In the genomic region with DNA sequence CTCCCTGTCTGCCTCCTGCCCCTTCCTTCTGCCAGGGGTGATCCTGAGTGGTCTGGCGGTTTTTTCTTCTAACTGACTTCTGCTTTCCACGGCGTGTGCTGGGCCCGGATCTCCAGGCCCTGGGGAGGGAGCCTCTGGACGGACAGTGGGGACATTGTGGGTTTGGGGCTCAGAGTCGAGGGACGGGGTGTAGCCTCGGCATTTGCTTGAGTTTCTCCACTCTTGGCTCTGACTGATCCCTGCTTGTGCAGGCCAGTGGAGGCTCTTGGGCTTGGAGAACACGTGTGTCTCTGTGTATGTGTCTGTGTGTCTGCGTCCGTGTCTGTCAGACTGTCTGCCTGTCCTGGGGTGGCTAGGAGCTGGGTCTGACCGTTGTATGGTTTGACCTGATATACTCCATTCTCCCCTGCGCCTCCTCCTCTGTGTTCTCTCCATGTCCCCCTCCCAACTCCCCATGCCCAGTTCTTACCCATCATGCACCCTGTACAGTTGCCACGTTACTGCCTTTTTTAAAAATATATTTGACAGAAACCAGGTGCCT, we compare ENCODE assay signal across 10 cellular contexts. TPM values are rescaled to one million over a fixed set of nuclear protein-coding genes. Genes with fewer than 3 reads are reported as not detected.
DNase-seq lines count a peak whose midpoint lies in the region; ATAC-seq and TF ChIP-seq lines count a peak whose summit lies in the region.
"Had no signal": no experiment of that assay in that cellular context is flagged by ENCODE, and none has a peak within 500 bp of the region (broad histone marks: within the 10 kb centered on the region; RNA-seq: fewer than 3 reads in every experiment).

No MANE protein-coding gene starts in this region.

- no peak overlapping the region for H3K4me3 Mint-ChIP-seq in activated naive CD8-positive, alpha-beta T cell treated with anti-CD3 and anti-CD28 coated beads, Interleukin-2, amount 10 ng/mL, durations not matched to agents 7 days and 5 days
- H3K4me3 Mint-ChIP-seq in activated naive CD8-positive, alpha-beta T cell treated with anti-CD3 and anti-CD28 coated beads for 36 hours = no peak overlapping the region
- no peak overlapping the region for H3K4me3 Mint-ChIP-seq in naive thymus-derived CD8-positive, alpha-beta T cell

- H2AFZ ChIP-seq in osteoblast (ENCODE audit: low read length) = peak overlapping the region; percentile 60

- H3K27ac Mint-ChIP-seq in activated naive CD8-positive, alpha-beta T cell treated with anti-CD3 and anti-CD28 coated beads, Interleukin-2, amount 10 ng/mL, durations not matched to agents 7 days and 5 days = peak overlapping the region; percentile 78
- H3K27ac Mint-ChIP-seq in activated naive CD8-positive, alpha-beta T cell treated with anti-CD3 and anti-CD28 coated beads for 36 hours = no peak overlapping the region
- peak overlapping the region in 1 of 10 donors; percentile 66 for H3K27ac Mint-ChIP-seq in naive thymus-derived CD8-positive, alpha-beta T cell

- no peaks in the 10 kb centered on the region for H4K20me1 ChIP-seq in osteoblast (ENCODE audit: insufficient read depth, low read length)

- 67 to 68% methylated on average over 14 of the region's 14 CpGs for WGBS in esophagus, 2 donors

- H3K4me1 ChIP-seq in esophagus (ENCODE audit: control insufficient read depth in 2 of 2, insufficient read depth in 2 of 2, low read length in 1 of 2) (peaks cover 0 to 8% of the 10 kb centered on the region in 2 donors), osteoblast (ENCODE audit: insufficient read depth, low read length) (peaks cover 41% of the 10 kb centered on the region)

- POLR2A ChIA-PET in activated naive CD8-positive, alpha-beta T cell treated with anti-CD3 and anti-CD28 coated beads, Interleukin-2, amount 10 ng/mL, durations not matched to agents 7 days and 5 days (lab: Charles Lee) = interaction anchor here (0.7 to 2.1 kb wide), 3 partner anchors 9 to 14 kb away, joined by 5 to 14 read pairs (median 8); a partner anchor contains a TSS
- POLR2A ChIA-PET in naive thymus-derived CD8-positive, alpha-beta T cell (lab: Charles Lee) = interaction anchor here (3.0 kb wide), 1 partner anchor 12 kb away, joined by 32 read pairs; a partner anchor contains a TSS

- H3K27me3 ChIP-seq in esophagus (ENCODE audit: control insufficient read depth in 1 of 2, insufficient read depth in 2 of 2, low read length in 2 of 2) = no peaks in the 10 kb centered on the region
- H3K27me3 ChIP-seq in osteoblast (ENCODE audit: insufficient read depth, low read length) = no peaks in the 10 kb centered on the region

- H3K79me2 ChIP-seq in osteoblast (ENCODE audit: insufficient read depth, low read length) = no peaks in the 10 kb centered on the region

- H3K4me1 Mint-ChIP-seq in activated naive CD8-positive, alpha-beta T cell treated with anti-CD3 and anti-CD28 coated beads, Interleukin-2, amount 10 ng/mL, durations not matched to agents 7 days and 5 days = peaks cover 16% of the 10 kb centered on the region
- peaks cover 14% of the 10 kb centered on the region for H3K4me1 Mint-ChIP-seq in activated naive CD8-positive, alpha-beta T cell treated with anti-CD3 and anti-CD28 coated beads for 36 hours
- H3K4me1 Mint-ChIP-seq in naive thymus-derived CD8-positive, alpha-beta T cell = peaks cover 4 to 16% (median 14%) of the 10 kb centered on the region in 4 donors

- H3K9me3 ChIP-seq in esophagus (ENCODE audit: control insufficient read depth in 2 of 2, insufficient read depth in 1 of 2, low read depth in 1 of 2, low read length in 1 of 2) (no peaks in the 10 kb centered on the region), osteoblast (ENCODE audit: low read depth, low read length) (no peaks in the 10 kb centered on the region)

- no peaks in the 10 kb centered on the region for H3K9me3 Mint-ChIP-seq in activated naive CD8-positive, alpha-beta T cell treated with anti-CD3 and anti-CD28 coated beads, Interleukin-2, amount 10 ng/mL, durations not matched to agents 7 days and 5 days
- H3K9me3 Mint-ChIP-seq in activated naive CD8-positive, alpha-beta T cell treated with anti-CD3 and anti-CD28 coated beads for 36 hours = no peaks in the 10 kb centered on the region
- H3K9me3 Mint-ChIP-seq in naive thymus-derived CD8-positive, alpha-beta T cell = no peaks in the 10 kb centered on the region

- H3K27me3 Mint-ChIP-seq in activated naive CD8-positive, alpha-beta T cell treated with anti-CD3 and anti-CD28 coated beads, Interleukin-2, amount 10 ng/mL, durations not matched to agents 7 days and 5 days = no peaks in the 10 kb centered on the region
- H3K27me3 Mint-ChIP-seq in activated naive CD8-positive, alpha-beta T cell treated with anti-CD3 and anti-CD28 coated beads for 36 hours = no peaks in the 10 kb centered on the region
- no peaks in the 10 kb centered on the region for H3K27me3 Mint-ChIP-seq in naive thymus-derived CD8-positive, alpha-beta T cell

- no peak for TF ChIP-seq CTCF in osteoblast (IDR thresholded peaks at IDR 0.05; ENCODE audit: extremely low read depth, low read depth, low read length)
- TF ChIP-seq CTCF in omental fat pad (IDR thresholded peaks at IDR 0.05) = no peak

- no peak for DNase-seq in activated naive CD8-positive, alpha-beta T cell treated with anti-CD3 and anti-CD28 coated beads, Interleukin-2, amount 10 ng/mL, durations not matched to agents 7 days and 5 days
- no peak for DNase-seq in activated naive CD8-positive, alpha-beta T cell treated with anti-CD3 and anti-CD28 coated beads for 36 hours
- no peak for DNase-seq in osteoblast (ENCODE audit: insufficient read length, low spot score, missing footprints)
- DNase-seq in omental fat pad (ENCODE audit: low spot score) = no peak
- DNase-seq in naive thymus-derived CD8-positive, alpha-beta T cell = no peak
- no peak for DNase-seq in dermis blood vessel endothelial cell
- DNase-seq: cortex of kidney, NCI-H2171 treated with DMSO at 0.1 percent for 48 hours had no signal

- H3K36me3 ChIP-seq in esophagus (ENCODE audit: control insufficient read depth in 2 of 2, insufficient read depth in 2 of 2, low read length in 1 of 2) (peaks cover 0 to 6% of the 10 kb centered on the region in 2 donors), osteoblast (ENCODE audit: insufficient read depth, low read length) (peaks cover 8% of the 10 kb centered on the region)

- H3K4me2 ChIP-seq in osteoblast (ENCODE audit: insufficient read depth, low read length) = peak overlapping the region; percentile 27

- H3K27ac ChIP-seq in esophagus (ENCODE audit: low read depth in 2 of 2, low read length in 1 of 2) (peak overlapping the region; percentile 29 to 84), osteoblast (ENCODE audit: low read depth, low read length) (peak overlapping the region; percentile 50)

- ATAC-seq in activated naive CD8-positive, alpha-beta T cell treated with anti-CD3 and anti-CD28 coated beads, Interleukin-2, amount 10 ng/mL, durations not matched to agents 7 days and 5 days (ENCODE audit: low read depth) = no peak
- ATAC-seq in GM21526 (IDR thresholded peaks at IDR 0.05; ENCODE audit: low FRiP score, unreplicated experiment) (no peak), omental fat pad (ENCODE audit: low FRiP score) (no peak)
- ATAC-seq in naive thymus-derived CD8-positive, alpha-beta T cell = no peak

- H3K4me3 ChIP-seq in esophagus (ENCODE audit: low read depth in 1 of 2, low read length in 2 of 2) = no peak overlapping the region
- no peak overlapping the region for H3K4me3 ChIP-seq in osteoblast (ENCODE audit: insufficient read depth, low read length)

- peaks cover 5% of the 10 kb centered on the region for H3K36me3 Mint-ChIP-seq in activated naive CD8-positive, alpha-beta T cell treated with anti-CD3 and anti-CD28 coated beads, Interleukin-2, amount 10 ng/mL, durations not matched to agents 7 days and 5 days
- peaks cover 40% of the 10 kb centered on the region for H3K36me3 Mint-ChIP-seq in activated naive CD8-positive, alpha-beta T cell treated with anti-CD3 and anti-CD28 coated beads for 36 hours
- H3K36me3 Mint-ChIP-seq in naive thymus-derived CD8-positive, alpha-beta T cell = no peaks in the 10 kb centered on the region

RNA-seq across cellular contexts. Expression of a gene that starts 10.2 kb away (rescaled TPM):
- total RNA-seq in activated naive CD8-positive, alpha-beta T cell treated with anti-CD3 and anti-CD28 coated beads, Interleukin-2, amount 10 ng/mL, durations not matched to agents 7 days and 5 days = 10 to 100 TPM; 22.5 to 24.0 TPM
- total RNA-seq in activated naive CD8-positive, alpha-beta T cell treated with anti-CD3 and anti-CD28 coated beads for 36 hours = 100 to 1,000 TPM in 1 of 2 experiments, 10 to 100 TPM in 1; 92.5 to 102 TPM
- 10 to 100 TPM; 11.6 to 18.5 TPM for polyA plus RNA-seq in esophagus
- total RNA-seq in osteoblast = 8.0 and 10.0 TPM in 2 replicates
- total RNA-seq in omental fat pad = 100 to 1,000 TPM in 1 of 4 donors, 10 to 100 TPM in 3; 61.7 to 317 (median 87.0) TPM
- total RNA-seq in naive thymus-derived CD8-positive, alpha-beta T cell = 1 to 10 TPM; 1.3 to 2.3 TPM
- polyA plus RNA-seq in naive thymus-derived CD8-positive, alpha-beta T cell = 1 to 10 TPM; 2.0 to 2.6 (median 2.5) TPM
- total RNA-seq in dermis blood vessel endothelial cell = 41.7 and 64.8 TPM in 2 replicates

RNA-seq across cellular contexts. Expression of a gene that starts 13.3 kb away (rescaled TPM):
- total RNA-seq in activated naive CD8-positive, alpha-beta T cell treated with anti-CD3 and anti-CD28 coated beads, Interleukin-2, amount 10 ng/mL, durations not matched to agents 7 days and 5 days = 100 to 1,000 TPM; 453 to 466 TPM
- 1,000 to 10,000 TPM; 2,498 to 2,524 TPM for total RNA-seq in activated naive CD8-positive, alpha-beta T cell treated with anti-CD3 and anti-CD28 coated beads for 36 hours
- polyA plus RNA-seq in esophagus = 100 to 1,000 TPM; 129 to 403 TPM
- total RNA-seq in osteoblast (676 and 702 TPM in 2 replicates), omental fat pad (1,000 to 10,000 TPM in 1 of 4 donors, 100 to 1,000 TPM in 3; 553 to 1,198 (median 846) TPM), dermis blood vessel endothelial cell (558 and 784 TPM in 2 replicates)
- 100 to 1,000 TPM; 480 to 502 TPM for total RNA-seq in naive thymus-derived CD8-positive, alpha-beta T cell
- 100 to 1,000 TPM; 420 to 607 (median 518) TPM for polyA plus RNA-seq in naive thymus-derived CD8-positive, alpha-beta T cell

RNA-seq across cellular contexts. Expression of a gene that starts 16.9 kb away (rescaled TPM):
- not detected for total RNA-seq in activated naive CD8-positive, alpha-beta T cell treated with anti-CD3 and anti-CD28 coated beads, Interleukin-2, amount 10 ng/mL, durations not matched to agents 7 days and 5 days
- not detected for total RNA-seq in activated naive CD8-positive, alpha-beta T cell treated with anti-CD3 and anti-CD28 coated beads for 36 hours
- under 1 TPM in 1 of 2 donors, not detected in 1; 0.05 TPM for polyA plus RNA-seq in esophagus
- not detected in 2 replicates for total RNA-seq in osteoblast
- 10 to 100 TPM in 1 of 4 donors, 1 to 10 TPM in 2, not detected in 1; 1.9 to 15.8 (median 2.4) TPM for total RNA-seq in omental fat pad
- not detected for total RNA-seq in naive thymus-derived CD8-positive, alpha-beta T cell
- not detected for polyA plus RNA-seq in naive thymus-derived CD8-positive, alpha-beta T cell
- total RNA-seq in dermis blood vessel endothelial cell = 0.23 TPM in 1 of 2 replicates, not detected in the other

RNA-seq across cellular contexts. Expression of a gene that starts 23.7 kb away (rescaled TPM):
- total RNA-seq in activated naive CD8-positive, alpha-beta T cell treated with anti-CD3 and anti-CD28 coated beads, Interleukin-2, amount 10 ng/mL, durations not matched to agents 7 days and 5 days = 10 to 100 TPM; 28.4 TPM
- 10 to 100 TPM; 22.8 to 24.9 TPM for total RNA-seq in activated naive CD8-positive, alpha-beta T cell treated with anti-CD3 and anti-CD28 coated beads for 36 hours
- polyA plus RNA-seq in esophagus = 10 to 100 TPM in 1 of 2 donors, 1 to 10 TPM in 1; 4.3 to 13.0 TPM
- total RNA-seq in osteoblast (86.0 and 94.1 TPM in 2 replicates), omental fat pad (10 to 100 TPM; 25.3 to 31.9 (median 30.4) TPM), dermis blood vessel endothelial cell (43.1 and 52.7 TPM in 2 replicates)
- 10 to 100 TPM; 18.0 to 18.3 TPM for total RNA-seq in naive thymus-derived CD8-positive, alpha-beta T cell
- 10 to 100 TPM; 31.9 to 40.1 (median 39.0) TPM for polyA plus RNA-seq in naive thymus-derived CD8-positive, alpha-beta T cell

RNA-seq across cellular contexts. Expression of a gene that starts 31.7 kb away (rescaled TPM):
- 10 to 100 TPM; 14.0 to 14.3 TPM for total RNA-seq in activated naive CD8-positive, alpha-beta T cell treated with anti-CD3 and anti-CD28 coated beads, Interleukin-2, amount 10 ng/mL, durations not matched to agents 7 days and 5 days
- total RNA-seq in activated naive CD8-positive, alpha-beta T cell treated with anti-CD3 and anti-CD28 coated beads for 36 hours = 10 to 100 TPM; 22.7 to 24.8 TPM
- polyA plus RNA-seq in esophagus = 1 to 10 TPM; 3.8 to 8.1 TPM
- 3.2 and 4.7 TPM in 2 replicates for total RNA-seq in osteoblast
- total RNA-seq in omental fat pad = 10 to 100 TPM; 13.1 to 25.5 (median 15.3) TPM
- 10 to 100 TPM; 11.4 to 14.4 TPM for total RNA-seq in naive thymus-derived CD8-positive, alpha-beta T cell
- polyA plus RNA-seq in naive thymus-derived CD8-positive, alpha-beta T cell = 1 to 10 TPM; 2.7 to 4.1 (median 3.6) TPM
- 13.4 and 41.7 TPM in 2 replicates for total RNA-seq in dermis blood vessel endothelial cell
